ENCODE assay signal across 19 cellular contexts in genomic region chr5:103525366-103525765, GRCh38. TPM values are rescaled to one million over a fixed set of nuclear protein-coding genes. Genes with fewer than 3 reads are reported as not detected.
DNase-seq lines count a peak whose midpoint lies in the region; ATAC-seq and TF ChIP-seq lines count a peak whose summit lies in the region.
"Had no signal": no experiment of that assay in that cellular context is flagged by ENCODE, and none has a peak within 500 bp of the region (broad histone marks: within the 10 kb centered on the region; RNA-seq: fewer than 3 reads in every experiment).

No MANE protein-coding gene starts in this region.

- peak; percentile 76 for ATAC-seq in sciatic nerve
- ATAC-seq in stimulated activated naive B cell treated with anti-CD40 and anti-IgM and Interleukin-4, amounts not matched to agents 10 μg/mL and 1 μg/mL and 100 μg/mL, for 72 hours (replicated peaks), result no peak
- ATAC-seq: CD8-positive, alpha-beta T cell; GM23338; HepG2 had no signal

- DNase-seq in ELF-1 (ENCODE audit: low read depth, low spot score) (peak; percentile 11), OCI-M1 (lab: John Stamatoyannopoulos, UW) (peak; percentile 19), chondrocyte (ENCODE audit: low spot score) (no peak), sciatic nerve (ENCODE audit: low spot score) (peak; percentile 57), NCI-H2227 treated with DMSO at 0.1 percent for 48 hours (lab: John Stamatoyannopoulos, UW) (no peak)
- no peak for DNase-seq in activated CD4-positive, CD25-positive, alpha-beta regulatory T cell (lab: John Stamatoyannopoulos, UW)
- DNase-seq in stimulated activated naive B cell treated with anti-CD40 and anti-IgM and Interleukin-4, amounts not matched to agents 10 μg/mL and 1 μg/mL and 100 μg/mL, for 72 hours, result no peak
- DNase-seq: Caco-2; CD8-positive, alpha-beta T cell; GDM1; H9; Kasumi-1; NCI-H2029; NCI-H526 treated with DMSO at 0.1 percent for 48 hours; RPMI8226; SHP77 treated with DMSO at 0.1 percent for 48 hours had no signal

- TF ChIP-seq CTCF in chondrocyte (IDR thresholded peaks at IDR 0.05), result no peak

- no peaks in the 10 kb centered on the region for H3K9me3 Mint-ChIP-seq in chondrocyte (ENCODE audit: low read depth)
- H3K9me3 Mint-ChIP-seq in stimulated activated naive B cell treated with anti-CD40 and anti-IgM and Interleukin-4, amounts not matched to agents 10 μg/mL and 1 μg/mL and 100 μg/mL, for 72 hours, result no peaks in the 10 kb centered on the region
- H3K9me3 Mint-ChIP-seq: CD8-positive, alpha-beta T cell; GM23338; H9 had no signal

- H3K4me3 Mint-ChIP-seq in chondrocyte (ENCODE audit: unreplicated experiment), result no peak overlapping the region
- H3K4me3 Mint-ChIP-seq in stimulated activated naive B cell treated with anti-CD40 and anti-IgM and Interleukin-4, amounts not matched to agents 10 μg/mL and 1 μg/mL and 100 μg/mL, for 72 hours, result no peak overlapping the region
- H3K4me3 Mint-ChIP-seq: B cell; CD8-positive, alpha-beta T cell; GM23338; H9 had no signal

- H3K36me3 Mint-ChIP-seq in chondrocyte (ENCODE audit: low read depth), result no peaks in the 10 kb centered on the region
- no peaks in the 10 kb centered on the region for H3K36me3 Mint-ChIP-seq in stimulated activated naive B cell treated with anti-CD40 and anti-IgM and Interleukin-4, amounts not matched to agents 10 μg/mL and 1 μg/mL and 100 μg/mL, for 72 hours
- H3K36me3 Mint-ChIP-seq: CD8-positive, alpha-beta T cell had no signal

- H3K27me3 Mint-ChIP-seq in chondrocyte (ENCODE audit: low read depth), result no peaks in the 10 kb centered on the region
- H3K27me3 Mint-ChIP-seq in stimulated activated naive B cell treated with anti-CD40 and anti-IgM and Interleukin-4, amounts not matched to agents 10 μg/mL and 1 μg/mL and 100 μg/mL, for 72 hours, result no peaks in the 10 kb centered on the region
- H3K27me3 Mint-ChIP-seq: B cell had no signal

- peak overlapping the region; percentile 53 for H3K27ac Mint-ChIP-seq in chondrocyte (ENCODE audit: unreplicated experiment)
- no peak overlapping the region for H3K27ac Mint-ChIP-seq in stimulated activated naive B cell treated with anti-CD40 and anti-IgM and Interleukin-4, amounts not matched to agents 10 μg/mL and 1 μg/mL and 100 μg/mL, for 72 hours
- H3K27ac Mint-ChIP-seq: B cell; CD8-positive, alpha-beta T cell; GM23338; H9 had no signal

- intact Hi-C loops in sciatic nerve (cut with DNase I), result no loop called here

- H3K4me1 Mint-ChIP-seq in chondrocyte (ENCODE audit: low read depth), result peaks cover 50% of the 10 kb centered on the region
- H3K4me1 Mint-ChIP-seq in stimulated activated naive B cell treated with anti-CD40 and anti-IgM and Interleukin-4, amounts not matched to agents 10 μg/mL and 1 μg/mL and 100 μg/mL, for 72 hours, result no peaks in the 10 kb centered on the region
- H3K4me1 Mint-ChIP-seq: B cell had no signal

RNA-seq across cellular contexts. Expression of gene NUDT12, which starts 37.2 kb away (rescaled TPM):
- total RNA-seq in chondrocyte, result 5.0 to 7.6 TPM (median 7.4 TPM) in 3 replicates
- total RNA-seq in sciatic nerve, result 23.2 TPM

Comparison
In these comparisons a context has a peak if more than half of its experiments do, and no peak if none do; other contexts are left out.
1. DNase-seq: peak in ELF-1 (single experiment), OCI-M1 (single experiment) and sciatic nerve (single experiment); none in chondrocyte (single experiment), NCI-H2227 treated with DMSO at 0.1 percent for 48 hours (single experiment), activated CD4-positive, CD25-positive, alpha-beta regulatory T cell (0 of 4) and stimulated activated naive B cell treated with anti-CD40 and anti-IgM and Interleukin-4, amounts not matched to agents 10 μg/mL and 1 μg/mL and 100 μg/mL, for 72 hours (single experiment).